Comparison of ENCODE assay signal across 8 cellular contexts in the genomic region with DNA sequence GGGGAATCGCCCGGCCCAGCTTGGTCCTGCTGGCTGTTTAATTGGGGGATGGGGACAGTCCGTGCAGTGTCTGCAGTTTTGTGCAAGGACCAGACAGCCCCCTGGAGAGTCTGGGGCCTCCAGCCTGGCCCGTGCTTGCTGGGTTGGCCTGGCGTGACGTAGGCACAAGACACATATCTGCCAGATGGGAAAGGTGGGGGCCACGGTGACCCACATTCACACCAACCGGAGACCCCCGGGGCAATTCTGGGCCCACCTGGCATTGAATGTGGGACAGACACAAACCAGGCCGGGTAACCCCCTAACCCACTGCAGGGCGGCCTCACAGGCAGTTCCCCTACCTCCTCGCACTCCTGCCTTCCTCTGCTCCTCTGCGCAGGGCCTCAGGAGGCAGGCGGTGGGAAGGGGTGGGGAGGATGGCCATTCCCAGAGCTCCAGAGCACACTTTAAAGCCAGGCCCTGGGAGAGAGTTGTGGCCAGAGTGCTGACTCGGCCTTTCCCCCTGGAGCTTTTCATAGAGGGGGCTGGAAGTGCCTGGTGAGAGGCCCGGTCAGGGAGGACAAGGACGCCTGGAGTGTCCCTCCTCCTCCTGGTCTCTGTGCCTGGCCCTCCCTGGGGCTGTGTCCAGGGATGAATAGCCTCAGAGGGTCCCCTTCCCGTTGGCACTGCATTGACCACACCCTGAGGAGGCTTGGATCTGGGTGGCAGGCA.
DNase-seq lines count a peak whose midpoint lies in the region; ATAC-seq and FAIRE-seq lines count a peak whose summit lies in the region.

No MANE protein-coding gene starts in this region.

- H3K36me3 ChIP-seq in ACC112 (ENCODE audit: insufficient read depth, low read length) (no peaks in the 10 kb centered on the region), HUES6 (ENCODE audit: control insufficient read depth, insufficient read depth, low read length) (no peaks in the 10 kb centered on the region), muscle layer of colon (ENCODE audit: insufficient read depth, low read length) (no peaks in the 10 kb centered on the region)

- H3K27ac Mint-ChIP-seq in dendritic cell treated with granulocyte-macrophage colony-stimulating factor and Interleukin-4, amounts not matched to agents 40 ng/mL and 50 ng/mL, for 4 days: no peak overlapping the region

- H3K27me3 ChIP-seq in ACC112 (ENCODE audit: insufficient read depth, low read length) (no peaks in the 10 kb centered on the region), HUES6 (ENCODE audit: control insufficient read depth, insufficient read depth, low read length) (no peaks in the 10 kb centered on the region), muscle layer of colon (ENCODE audit: control insufficient read depth in 1 of 2, insufficient read depth in 2 of 2, low read length in 2 of 2) (peaks cover 0 to 32% of the 10 kb centered on the region in 2 donors)

- H3K27ac ChIP-seq in ACC112 (ENCODE audit: low read depth, low read length) (peak overlapping the region; percentile 78), HUES6 (ENCODE audit: low read depth, low read length) (peak overlapping the region; percentile 85; the same call in 1 of the 2 replicates), muscle layer of colon (ENCODE audit: low read depth, low read length) (no peak overlapping the region)

- no peak overlapping the region for H2AFZ ChIP-seq in ACC112 (ENCODE audit: low read length, unreplicated experiment)

- no peaks in the 10 kb centered on the region for H3K9me3 ChIP-seq in HUES6 (ENCODE audit: control insufficient read depth, insufficient read depth, low read depth, low read length)
- H3K9me3 ChIP-seq in muscle layer of colon (ENCODE audit: low read length): no peaks in the 10 kb centered on the region

- peaks cover 59% of the 10 kb centered on the region for H3K4me1 Mint-ChIP-seq in dendritic cell treated with granulocyte-macrophage colony-stimulating factor and Interleukin-4, amounts not matched to agents 40 ng/mL and 50 ng/mL, for 4 days (ENCODE audit: low read depth)

- DNase-seq in GM19239 (ENCODE audit: insufficient read length, low spot score): no peak
- DNase-seq in GM19238 (ENCODE audit: insufficient read length, low spot score): no peak

- ATAC-seq in HG03159 (IDR thresholded peaks at IDR 0.05; ENCODE audit: unreplicated experiment) (no peak), GM18867 (IDR thresholded peaks at IDR 0.05; ENCODE audit: unreplicated experiment) (no peak)

- intact Hi-C loops in dendritic cell treated with granulocyte-macrophage colony-stimulating factor and Interleukin-4, amounts not matched to agents 40 ng/mL and 50 ng/mL, for 4 days (cut with micrococcal nuclease): no loop called here

- H3K4me1 ChIP-seq in ACC112 (ENCODE audit: control insufficient read depth, insufficient read depth, low read length, unreplicated experiment): peaks cover 38% of the 10 kb centered on the region
- peaks cover 52% of the 10 kb centered on the region for H3K4me1 ChIP-seq in HUES6 (ENCODE audit: control insufficient read depth, insufficient read depth, low read length)
- peaks cover 16% of the 10 kb centered on the region for H3K4me1 ChIP-seq in muscle layer of colon (ENCODE audit: insufficient read depth, low read length)

- H3K9me3 Mint-ChIP-seq in dendritic cell treated with granulocyte-macrophage colony-stimulating factor and Interleukin-4, amounts not matched to agents 40 ng/mL and 50 ng/mL, for 4 days: no peaks in the 10 kb centered on the region

- peak overlapping the region; percentile 81 for H3K9ac ChIP-seq in HUES6 (ENCODE audit: low read length)
- no peak overlapping the region for H3K9ac ChIP-seq in muscle layer of colon (ENCODE audit: low read length)

- H3K27me3 Mint-ChIP-seq in dendritic cell treated with granulocyte-macrophage colony-stimulating factor and Interleukin-4, amounts not matched to agents 40 ng/mL and 50 ng/mL, for 4 days: peaks cover 57% of the 10 kb centered on the region

- peaks cover 4% of the 10 kb centered on the region for H3K36me3 Mint-ChIP-seq in dendritic cell treated with granulocyte-macrophage colony-stimulating factor and Interleukin-4, amounts not matched to agents 40 ng/mL and 50 ng/mL, for 4 days (ENCODE audit: low read depth)

- FAIRE-seq in GM19239 (lab: Jason Lieb, UNC): no peak

- H3K79me2 ChIP-seq in ACC112 (ENCODE audit: control insufficient read depth, insufficient read depth, low read length, unreplicated experiment): peaks cover 63% of the 10 kb centered on the region

- H3K4me3 Mint-ChIP-seq in dendritic cell treated with granulocyte-macrophage colony-stimulating factor and Interleukin-4, amounts not matched to agents 40 ng/mL and 50 ng/mL, for 4 days: peak overlapping the region; percentile 77

- H3K4me3 ChIP-seq in ACC112 (ENCODE audit: low read depth, low read length) (peak overlapping the region; percentile 99), HUES6 (ENCODE audit: low read depth, low read length) (peak overlapping the region; percentile 86), muscle layer of colon (ENCODE audit: low read depth in 1 of 2, low read length in 2 of 2) (peak overlapping the region; percentile 21 to 50)

Comparison
In these comparisons a context has a peak if more than half of its experiments do, and no peak if none do; other contexts are left out.
1. H3K4me3 ChIP-seq: peak in every context shown above with its lines; median percentile 99 in ACC112; 86 in HUES6; 36 in muscle layer of colon.